Comparison of ENCODE assay signal across 8 cellular contexts in genomic region chr5:71455427-71456361, GRCh38. TPM values are rescaled to one million over a fixed set of nuclear protein-coding genes. Genes with fewer than 3 reads are reported as not detected.
DNase-seq lines count a peak whose midpoint lies in the region; ATAC-seq, FAIRE-seq and TF ChIP-seq lines count a peak whose summit lies in the region.

BDP1 (plus strand) TSS chr5:71455651; CDS start chr5:71455878, 227 bp downstream.

- peak; percentile 91 for ATAC-seq in HG03442 (IDR thresholded peaks at IDR 0.05; ENCODE audit: unreplicated experiment)

- no peaks in the 10 kb centered on the region for H3K9me3 ChIP-seq in BE2C
- no peaks in the 10 kb centered on the region for H3K9me3 ChIP-seq in kidney (ENCODE audit: control insufficient read depth in 1 of 2, low read length in 2 of 2)

- no peak for FAIRE-seq in kidney (lab: Jason Lieb, UNC)

- H3K4me1 ChIP-seq in BE2C: no peaks in the 10 kb centered on the region; the same call in 1 of the 2 replicates
- H3K4me1 ChIP-seq in kidney (ENCODE audit: control insufficient read depth in 1 of 2, insufficient read depth in 1 of 2, low read depth in 1 of 2, low read length in 2 of 2): peaks cover 5 to 10% of the 10 kb centered on the region in 2 donors

- no peaks in the 10 kb centered on the region for H3K9me3 Mint-ChIP-seq in chondrocyte (ENCODE audit: low read depth)

- TF ChIP-seq CTCF in BE2C (IDR thresholded peaks at IDR 0.05; ENCODE audit: low read depth, low read length) (peak; percentile 27), chondrocyte (IDR thresholded peaks at IDR 0.05) (peak; percentile 72), kidney (IDR thresholded peaks at IDR 0.05; ENCODE audit: borderline replicate concordance, extremely low read depth, insufficient read depth) (peak; percentile 10)

- H3K36me3 Mint-ChIP-seq in chondrocyte (ENCODE audit: low read depth): peaks cover 7% of the 10 kb centered on the region

- peaks cover 23% of the 10 kb centered on the region for H3K36me3 ChIP-seq in BE2C
- H3K36me3 ChIP-seq in kidney (ENCODE audit: control insufficient read depth in 1 of 2, insufficient read depth in 2 of 2, low read length in 2 of 2): peaks cover 3 to 17% of the 10 kb centered on the region in 2 donors

- H3K4me1 Mint-ChIP-seq in chondrocyte (ENCODE audit: low read depth): peaks cover 24% of the 10 kb centered on the region

- peaks cover 4% of the 10 kb centered on the region for H3K27me3 Mint-ChIP-seq in chondrocyte (ENCODE audit: low read depth)

- H3K27me3 ChIP-seq in BE2C: peaks cover 24% of the 10 kb centered on the region

- intact Hi-C loops in kidney (cut with DNase I): no loop called here

- H3K4me3 Mint-ChIP-seq in chondrocyte (ENCODE audit: unreplicated experiment): peak within 1 kb of the TSS; percentile 91

- H3K27ac Mint-ChIP-seq in chondrocyte (ENCODE audit: unreplicated experiment): peak within 1 kb of the TSS; percentile 97

- DNase-seq in BE2C: peak; percentile 95
- peak; percentile 75 for DNase-seq in GM19238 (ENCODE audit: insufficient read length, low spot score)
- DNase-seq in NCI-H510A treated with DMSO at 0.1 percent for 48 hours (lab: John Stamatoyannopoulos, UW): peak; percentile 83
- peak; percentile 93 to 95 for DNase-seq in activated CD4-positive, alpha-beta T cell treated with anti-CD3 and anti-CD28 coated beads for 24 hours (ENCODE audit: low read depth in 2 of 2)
- peak; percentile 96 for DNase-seq in chondrocyte (ENCODE audit: low spot score)
- DNase-seq in kidney: peak; percentile 98
- peak; percentile 98 for DNase-seq in stimulated activated CD4-positive, alpha-beta T cell treated with anti-CD3 and anti-CD28 coated beads, Interleukin-15, amount 100 ng/mL, for 24 hours

- H3K27ac ChIP-seq in kidney (ENCODE audit: low read depth in 2 of 2, low read length in 2 of 2): peak within 1 kb of the TSS; percentile 84 to 86

- peak within 1 kb of the TSS; percentile 72 to 86 for H3K9ac ChIP-seq in kidney (ENCODE audit: low read length in 2 of 2)

- H3K4me3 ChIP-seq in BE2C (ENCODE audit: low read depth, low read length) (peak within 1 kb of the TSS; percentile 100), kidney (ENCODE audit: low read length in 2 of 2) (peak within 1 kb of the TSS; percentile 69 to 94)

RNA-seq across cellular contexts. Expression of gene BDP1, which starts in this region (rescaled TPM):
- 12.0 TPM for polyA plus RNA-seq in BE2C (2012; ENCODE audit: insufficient read depth, insufficient read length, low read depth)
- total RNA-seq in chondrocyte (19.1 to 27.7 TPM (median 19.4 TPM) in 3 replicates), kidney (27.6 TPM)
- 5.1 TPM for polyA plus RNA-seq in kidney (ENCODE audit: insufficient read depth, low read depth, low replicate concordance)

Comparison
In these comparisons a context has a peak if more than half of its experiments do, and no peak if none do; other contexts are left out.
1. Peak in every context shown above with its lines: DNase-seq, ATAC-seq, H3K4me3 ChIP-seq and H3K27ac ChIP-seq.
2. CTCF ChIP-seq: peak in every context shown above with its lines; median percentile 72 in chondrocyte; 27 in BE2C; 10 in kidney.